Comparison of ENCODE assay signal across 17 cellular contexts in the genomic region with DNA sequence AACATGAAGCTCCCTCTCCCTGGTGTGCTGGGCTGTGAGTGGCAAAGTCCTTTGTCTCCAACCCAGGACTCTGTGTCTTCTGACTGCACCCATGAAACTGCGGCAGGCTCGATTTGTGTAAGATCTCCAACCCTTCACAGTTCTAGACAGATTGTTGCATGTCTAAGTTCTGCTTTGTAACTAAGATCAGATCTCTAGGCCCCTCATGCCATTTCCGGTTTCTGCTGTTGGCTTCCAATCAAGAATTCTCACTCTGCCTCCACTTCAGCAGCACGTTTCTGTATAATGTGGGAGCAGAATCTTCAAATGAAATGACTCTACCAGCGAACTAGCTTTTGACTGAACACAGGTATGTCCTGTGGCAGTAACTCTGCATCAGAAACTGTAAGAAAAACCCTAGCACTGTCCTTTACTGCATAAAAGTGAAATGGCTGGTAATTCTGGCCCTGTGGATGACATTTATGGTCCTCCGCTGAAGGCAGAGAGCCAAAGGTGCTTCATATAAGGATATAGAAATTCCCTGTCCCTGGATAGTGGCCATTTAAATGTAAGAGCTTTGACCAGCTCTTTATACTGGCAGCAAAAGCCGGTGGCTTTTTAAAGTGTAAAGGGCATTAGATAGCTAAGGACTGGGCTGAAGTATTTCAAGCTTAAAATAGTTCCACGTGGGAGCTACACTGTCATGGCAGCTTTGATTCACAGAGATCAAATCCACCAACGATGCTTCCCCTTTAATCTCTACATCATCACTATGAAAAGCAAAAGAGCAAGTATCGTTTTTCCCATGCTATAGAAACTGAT.
"Had no signal": no experiment of that assay in that cellular context is flagged by ENCODE, and none has a peak within 500 bp of the region (broad histone marks: within the 10 kb centered on the region; RNA-seq: fewer than 3 reads in every experiment).

No MANE protein-coding gene starts in this region.

- H3K27me3 ChIP-seq: adrenal gland had no signal

- H3K4me3 ChIP-seq: adrenal gland had no signal

- H3K27me3 Mint-ChIP-seq: activated B cell treated with CpG ODN at 0.5 μM for 24 hours; activated CD4-positive, alpha-beta T cell treated with anti-CD3 and anti-CD28 coated beads, Interleukin-2, amount 10 ng/mL, durations not matched to agents 24 days and 14 days; activated T-helper 17 cell treated with anti-CD3 and anti-CD28 coated beads, Interleukin-2, amount 50 U/mL, for 72 hours; central memory CD8-positive, alpha-beta T cell; natural killer cell treated with Interleukin-12 subunit alpha and Interleukin-12 subunit beta and Interleukin-15 and Interleukin-18, amount 100 ng/mL, for 72 hours; progenitor cell of endocrine pancreas; T-cell had no signal

- FAIRE-seq: urothelium cell line had no signal

- H3K27ac ChIP-seq: adrenal gland had no signal

- H3K36me3 ChIP-seq: adrenal gland had no signal

- H3K27ac Mint-ChIP-seq: activated B cell treated with CpG ODN at 0.5 μM for 24 hours; activated CD4-positive, alpha-beta T cell treated with anti-CD3 and anti-CD28 coated beads, Interleukin-2, amount 10 ng/mL, durations not matched to agents 24 days and 14 days; activated T-helper 17 cell treated with anti-CD3 and anti-CD28 coated beads, Interleukin-2, amount 50 U/mL, for 72 hours; immature natural killer cell; natural killer cell treated with Interleukin-12 subunit alpha and Interleukin-12 subunit beta and Interleukin-15 and Interleukin-18, amount 100 ng/mL, for 72 hours; progenitor cell of endocrine pancreas; T-cell had no signal

- H3K36me3 Mint-ChIP-seq: T-cell had no signal

- H3K4me1 ChIP-seq: adrenal gland had no signal

- H3K9me3 ChIP-seq: adrenal gland had no signal

- ATAC-seq: activated T-helper 17 cell treated with anti-CD3 and anti-CD28 coated beads, Interleukin-2, amount 50 U/mL, for 72 hours; natural killer cell treated with Interleukin-12 subunit alpha and Interleukin-12 subunit beta and Interleukin-15 and Interleukin-18, amount 100 ng/mL, for 72 hours; sciatic nerve; stimulated activated naive CD8-positive, alpha-beta T cell treated with anti-CD3 and anti-CD28 coated beads, Interleukin-15, Interleukin-2, amounts not matched to agents 100 U/mL and 50 U/mL, for 24 hours; T-cell had no signal

- H3K4me1 Mint-ChIP-seq: activated B cell treated with CpG ODN at 0.5 μM for 24 hours; activated CD4-positive, alpha-beta T cell treated with anti-CD3 and anti-CD28 coated beads, Interleukin-2, amount 10 ng/mL, durations not matched to agents 24 days and 14 days; activated T-helper 17 cell treated with anti-CD3 and anti-CD28 coated beads, Interleukin-2, amount 50 U/mL, for 72 hours; central memory CD8-positive, alpha-beta T cell; immature natural killer cell; T-cell had no signal

- H3K4me3 Mint-ChIP-seq: activated B cell treated with CpG ODN at 0.5 μM for 24 hours; activated CD4-positive, alpha-beta T cell treated with anti-CD3 and anti-CD28 coated beads, Interleukin-2, amount 10 ng/mL, durations not matched to agents 24 days and 14 days; activated T-helper 17 cell treated with anti-CD3 and anti-CD28 coated beads, Interleukin-2, amount 50 U/mL, for 72 hours; central memory CD8-positive, alpha-beta T cell; immature natural killer cell; natural killer cell treated with Interleukin-12 subunit alpha and Interleukin-12 subunit beta and Interleukin-15 and Interleukin-18, amount 100 ng/mL, for 72 hours; T-cell had no signal

- DNase-seq: activated B cell treated with CpG ODN at 0.5 μM for 24 hours; activated CD4-positive, alpha-beta T cell treated with anti-CD3 and anti-CD28 coated beads, Interleukin-2, amount 10 ng/mL, durations not matched to agents 24 days and 14 days; activated CD8-positive, alpha-beta memory T cell treated with anti-CD3 and anti-CD28 coated beads for 24 hours; activated naive CD4-positive, alpha-beta T cell treated with anti-CD3 and anti-CD28 coated beads, Interleukin-2, amount 50 U/mL, for 16 hours; adrenal gland; immature natural killer cell; mammary epithelial cell; occipital lobe; stimulated activated CD4-positive, alpha-beta T cell treated with anti-CD3 and anti-CD28 coated beads, Interleukin-12 subunit alpha, Interleukin-12 subunit beta, amount 100 ng/mL, for 4 hours; stimulated activated naive CD8-positive, alpha-beta T cell treated with anti-CD3 and anti-CD28 coated beads, Interleukin-15, Interleukin-2, amounts not matched to agents 100 U/mL and 50 U/mL, for 24 hours; T-cell had no signal
